Comparison of ENCODE assay signal across 9 cellular contexts in genomic region chr2:198296665-198297308, GRCh38.
DNase-seq lines count a peak whose midpoint lies in the region; ATAC-seq and TF ChIP-seq lines count a peak whose summit lies in the region.
"Had no signal": no experiment of that assay in that cellular context is flagged by ENCODE, and none has a peak within 500 bp of the region (broad histone marks: within the 10 kb centered on the region; RNA-seq: fewer than 3 reads in every experiment).

No MANE protein-coding gene starts in this region.

- no peaks in the 10 kb centered on the region for H3K4me1 Mint-ChIP-seq in nephron

- no peak overlapping the region for H3K27ac ChIP-seq in OCI-LY7 (ENCODE audit: low read depth, low read length, poor library complexity, severe bottlenecking)

- no peak overlapping the region for H2AFZ ChIP-seq in OCI-LY7 (ENCODE audit: low read length)

- POLR2A ChIA-PET in OCI-LY7 (lab: Charles Lee): interaction anchor here (0.7 kb wide), 3 partner anchors 161 to 1289 kb away, joined by 3 to 6 read pairs (median 3); no protein-coding TSS in a partner anchor

- ATAC-seq in GM21367 (IDR thresholded peaks at IDR 0.05; ENCODE audit: unreplicated experiment): peak; percentile 84

- H3K4me2 ChIP-seq in OCI-LY7 (ENCODE audit: low read length): peak overlapping the region; percentile 10; the same call in 1 of the 2 replicates

- no peaks in the 10 kb centered on the region for H3K36me3 ChIP-seq in OCI-LY7 (ENCODE audit: insufficient read depth, low read length)

- H3K4me1 ChIP-seq in OCI-LY7 (ENCODE audit: insufficient read depth, low read length, poor library complexity, severe bottlenecking): peaks cover 6% of the 10 kb centered on the region

- H3K36me3 Mint-ChIP-seq in nephron (ENCODE audit: low read depth): no peaks in the 10 kb centered on the region

- H3K79me2 ChIP-seq in OCI-LY7 (ENCODE audit: insufficient read depth, low read depth, low read length): no peaks in the 10 kb centered on the region

- BruUV-seq in OCI-LY7 (replicated peaks; lab: Mats Ljungman, UMichigan): no TSS peak

- no peak overlapping the region for H3K4me3 Mint-ChIP-seq in nephron
- H3K4me3 Mint-ChIP-seq: dendritic cell treated with granulocyte-macrophage colony-stimulating factor and Interleukin-4, amounts not matched to agents 40 ng/mL and 50 ng/mL, for 4 days had no signal

- no peaks in the 10 kb centered on the region for H3K9me2 ChIP-seq in OCI-LY7 (ENCODE audit: insufficient read depth, low read length)

- CTCF ChIA-PET in OCI-LY7 (lab: Charles Lee; ENCODE audit: unreplicated experiment): interaction anchor here (0.6 kb wide), 2 partner anchors 488 to 533 kb away, joined by 3 read pairs; no protein-coding TSS in a partner anchor

- H3K9me3 ChIP-seq in OCI-LY7 (ENCODE audit: low read length): no peaks in the 10 kb centered on the region

- H3K4me3 ChIP-seq in OCI-LY7 (ENCODE audit: low read depth, low read length, poor library complexity, severe bottlenecking): no peak overlapping the region

- DNase-seq in DMS 273 treated with DMSO at 0.1 percent for 48 hours (lab: John Stamatoyannopoulos, UW) (peak; percentile 39), HK-2 (ENCODE audit: unreplicated experiment) (peak; percentile 35), OCI-LY7 (ENCODE audit: low spot score) (peak; percentile 74), activated T-cell treated with anti-CD3 and anti-CD28 coated beads for 4 hours (peak; percentile 53), fibroblast of gingiva (ENCODE audit: low read depth) (peak; percentile 14), superior temporal gyrus (ENCODE audit: extremely low spot score) (peak; percentile 91)

- no peaks in the 10 kb centered on the region for H3K9me3 Mint-ChIP-seq in nephron
- H3K9me3 Mint-ChIP-seq: dendritic cell treated with granulocyte-macrophage colony-stimulating factor and Interleukin-4, amounts not matched to agents 40 ng/mL and 50 ng/mL, for 4 days had no signal

- no peak overlapping the region for H3K27ac Mint-ChIP-seq in nephron
- H3K27ac Mint-ChIP-seq: dendritic cell treated with granulocyte-macrophage colony-stimulating factor and Interleukin-4, amounts not matched to agents 40 ng/mL and 50 ng/mL, for 4 days had no signal

- H4K20me1 ChIP-seq in OCI-LY7 (ENCODE audit: insufficient read depth, low read length): no peaks in the 10 kb centered on the region

- TF ChIP-seq CTCF in OCI-LY7 (conservative IDR thresholded peaks at IDR 0.05; ENCODE audit: low read length): peak; percentile 84
- TF ChIP-seq CTCF in nephron (IDR thresholded peaks at IDR 0.05; ENCODE audit: unreplicated experiment in 3 of 3): peak; percentile 83 to 87 (median 84)

- H3K27me3 Mint-ChIP-seq in nephron (ENCODE audit: low read depth): no peaks in the 10 kb centered on the region

- intact Hi-C loops in OCI-LY7 (cut with micrococcal nuclease; ENCODE audit: unreplicated experiment): loop anchor here (1.0 to 10.0 kb wide), 2 partner anchors 172 to 493 kb away; no protein-coding TSS in a partner anchor

Comparison
In these comparisons a context has a peak if more than half of its experiments do, and no peak if none do; other contexts are left out.
1. DNase-seq: peak in every context shown above with its lines; median percentile 91 in superior temporal gyrus; 74 in OCI-LY7; 53 in activated T-cell treated with anti-CD3 and anti-CD28 coated beads for 4 hours; 39 in DMS 273 treated with DMSO at 0.1 percent for 48 hours; 35 in HK-2; 14 in fibroblast of gingiva.